ENCODE assay signal across 7 cellular contexts in genomic region chr14:63203618-63204406, GRCh38. TPM values are rescaled to one million over a fixed set of nuclear protein-coding genes. Genes with fewer than 3 reads are reported as not detected.
DNase-seq lines count a peak whose midpoint lies in the region; ATAC-seq and TF ChIP-seq lines count a peak whose summit lies in the region.

No MANE protein-coding gene starts in this region.

- no peaks in the 10 kb centered on the region for H3F3A ChIP-seq in PC-3 (ENCODE audit: low read length, unreplicated experiment)

- H3K9me3 ChIP-seq in PC-3 (ENCODE audit: low read length) (no peaks in the 10 kb centered on the region), uterus (no peaks in the 10 kb centered on the region)

- intact Hi-C loops in PC-3 (cut with micrococcal nuclease): no loop called here
- intact Hi-C loops in uterus (cut with DNase I; ENCODE audit: low total_unique reads): no loop called here

- no peak overlapping the region for H3K9ac ChIP-seq in PC-3 (ENCODE audit: low read length)

- CTCF ChIA-PET in PC-3 (lab: Charles Lee): no interaction called here

- H3K27me3 ChIP-seq in PC-3 (ENCODE audit: low read length) (peaks cover 30% of the 10 kb centered on the region), uterus (no peaks in the 10 kb centered on the region)

- BruUV-seq in PC-3 (replicated peaks; lab: Mats Ljungman, UMichigan): no TSS peak

- no peaks in the 10 kb centered on the region for H4K20me1 ChIP-seq in PC-3 (ENCODE audit: low read length)

- no peaks in the 10 kb centered on the region for H3K79me2 ChIP-seq in PC-3 (ENCODE audit: low read length)

- DNase-seq in HS-5 (ENCODE audit: low read depth) (peak; percentile 28), PC-3 (peak; percentile 53), middle frontal gyrus (ENCODE audit: extremely low spot score, low spot score) (peak; percentile 69), uterus (peak; percentile 82 to 92)

- no peaks in the 10 kb centered on the region for H3K9me2 ChIP-seq in PC-3 (replicated peaks; ENCODE audit: low read length)

- no peaks in the 10 kb centered on the region for H3K4me1 ChIP-seq in PC-3 (ENCODE audit: insufficient read depth, low read length)
- H3K4me1 ChIP-seq in uterus: peaks cover 0 to 3% of the 10 kb centered on the region in 2 donors

- H3K27ac ChIP-seq in PC-3 (ENCODE audit: low read length) (no peak overlapping the region), uterus (peak overlapping the region; percentile 87 to 94)

- TF ChIP-seq CTCF in PC-3 (conservative IDR thresholded peaks at IDR 0.05; ENCODE audit: low read depth, low read length) (0 out of 2 replicates have a peak, but pooled peaks have one; percentile 15), uterus (IDR thresholded peaks at IDR 0.05) (peak; percentile 3 to 36 (median 30))

- H3K4me3 ChIP-seq in PC-3 (ENCODE audit: low read length) (peak overlapping the region; percentile 44), uterus (peak overlapping the region; percentile 37 to 51)

- H3K4me2 ChIP-seq in PC-3 (ENCODE audit: low read length): peak overlapping the region; percentile 74

- peak in 1 of 2 donors; percentile 47 for TF ChIP-seq POLR2A in uterus (IDR thresholded peaks at IDR 0.05)

- POLR2A ChIA-PET in PC-3 (lab: Charles Lee; ENCODE audit: unreplicated experiment): no interaction called here

- ATAC-seq in PC-3: peak; percentile 95
- peak; percentile 68 for ATAC-seq in esophagus mucosa
- ATAC-seq in GM21528 (IDR thresholded peaks at IDR 0.05; ENCODE audit: low FRiP score, unreplicated experiment): no peak
- ATAC-seq in HG02571 (IDR thresholded peaks at IDR 0.05; ENCODE audit: unreplicated experiment): no peak

- H3K36me3 ChIP-seq in PC-3 (ENCODE audit: low read depth, low read length) (no peaks in the 10 kb centered on the region), uterus (no peaks in the 10 kb centered on the region)

- peak overlapping the region; percentile 46; the same call in 1 of the 2 replicates for H2AFZ ChIP-seq in PC-3 (ENCODE audit: low read length)

RNA-seq across cellular contexts. Expression of gene RHOJ, which starts 0.4 kb away (rescaled TPM):
- total RNA-seq in PC-3 (2014; rRNA removed) (not detected in 2 replicates), esophagus mucosa (2.0 TPM), uterus (10 to 100 TPM; 13.6 to 40.8 (median 25.0) TPM)

Comparison
In these comparisons a context has a peak if more than half of its experiments do, and no peak if none do; other contexts are left out.
1. DNase-seq: peak in every context shown above with its lines; median percentile 87 in uterus; 69 in middle frontal gyrus; 53 in PC-3; 28 in HS-5.
2. ATAC-seq: peak in PC-3 (single experiment) and esophagus mucosa (single experiment); none in GM21528 (single experiment) and HG02571 (single experiment).